23 cellular contexts compared by ENCODE assay signal in genomic region chr3:30915782-30916181, GRCh38. TPM values are rescaled to one million over a fixed set of nuclear protein-coding genes. Genes with fewer than 3 reads are reported as not detected.
DNase-seq lines count a peak whose midpoint lies in the region; ATAC-seq lines count a peak whose summit lies in the region.
"Had no signal": no experiment of that assay in that cellular context is flagged by ENCODE, and none has a peak within 500 bp of the region (broad histone marks: within the 10 kb centered on the region; RNA-seq: fewer than 3 reads in every experiment).

No MANE protein-coding gene starts in this region.

- no peaks in the 10 kb centered on the region for H3K27me3 Mint-ChIP-seq in stimulated activated naive CD8-positive, alpha-beta T cell treated with anti-CD3 and anti-CD28 coated beads, Interleukin-15, amount 100 ng/mL, for 72 hours
- H3K27me3 Mint-ChIP-seq: CD4-positive, alpha-beta T cell had no signal

- H3K36me3 ChIP-seq in MG63: no peaks in the 10 kb centered on the region
- H3K36me3 ChIP-seq: BLaER1 had no signal

- no peaks in the 10 kb centered on the region for H3K27me3 ChIP-seq in MG63
- H3K27me3 ChIP-seq: BLaER1 had no signal

- ATAC-seq in stimulated activated naive CD8-positive, alpha-beta T cell treated with anti-CD3 and anti-CD28 coated beads, Interleukin-15, Interleukin-2, amounts not matched to agents 100 U/mL and 50 U/mL, for 24 hours: peak; percentile 28
- no peak for ATAC-seq in stimulated activated naive CD8-positive, alpha-beta T cell treated with anti-CD3 and anti-CD28 coated beads, Interleukin-15, amount 100 ng/mL, for 72 hours
- peak; percentile 39 for ATAC-seq in left lobe of liver
- no peak for ATAC-seq in GM19351 (IDR thresholded peaks at IDR 0.05; ENCODE audit: unreplicated experiment)
- no peak for ATAC-seq in HG02623 (IDR thresholded peaks at IDR 0.05; ENCODE audit: unreplicated experiment)
- ATAC-seq: GM12878, Panc1, SK-N-SH treated with all-trans-retinoic acid at 6 μM for 48 hours had no signal

- H3K4me1 Mint-ChIP-seq in stimulated activated naive CD8-positive, alpha-beta T cell treated with anti-CD3 and anti-CD28 coated beads, Interleukin-15, amount 100 ng/mL, for 72 hours: no peaks in the 10 kb centered on the region
- H3K4me1 Mint-ChIP-seq: IgD-negative memory B cell had no signal

- no peaks in the 10 kb centered on the region for H3K9me3 Mint-ChIP-seq in stimulated activated naive CD8-positive, alpha-beta T cell treated with anti-CD3 and anti-CD28 coated beads, Interleukin-15, amount 100 ng/mL, for 72 hours
- H3K9me3 Mint-ChIP-seq: CD4-positive, alpha-beta T cell had no signal

- no peak overlapping the region for H3K4me3 ChIP-seq in MG63
- H3K4me3 ChIP-seq: BLaER1, GM12878 had no signal

- no peak for DNase-seq in stimulated activated naive CD8-positive, alpha-beta T cell treated with anti-CD3 and anti-CD28 coated beads, Interleukin-15, Interleukin-2, amounts not matched to agents 100 U/mL and 50 U/mL, for 24 hours
- no peak for DNase-seq in stimulated activated naive CD8-positive, alpha-beta T cell treated with anti-CD3 and anti-CD28 coated beads, Interleukin-15, amount 100 ng/mL, for 72 hours
- DNase-seq in MG63: peak; percentile 13
- DNase-seq in left lobe of liver (ENCODE audit: low spot score): no peak
- no peak for DNase-seq in stimulated activated CD4-positive, alpha-beta T cell treated with anti-CD3 and anti-CD28 coated beads, Interleukin-2, amount 100 ng/mL, for 48 hours
- DNase-seq: CD4-positive, alpha-beta T cell; COR-L47; NCI-H1048; NCI-H1436; NCI-H187 treated with DMSO at 0.1 percent for 48 hours; NCI-H2227 treated with DMSO at 0.1 percent for 48 hours; NCI-H510A treated with DMSO at 0.1 percent for 48 hours; NCI-H748 treated with DMSO at 0.1 percent for 48 hours; NK-92 treated with Interleukin-12 subunit alpha and Interleukin-12 subunit beta, amount 100 ng/mL, for 24 hours had no signal

- H3K9me3 ChIP-seq in MG63: no peaks in the 10 kb centered on the region

- H3K4me3 Mint-ChIP-seq in stimulated activated naive CD8-positive, alpha-beta T cell treated with anti-CD3 and anti-CD28 coated beads, Interleukin-15, amount 100 ng/mL, for 72 hours: no peak overlapping the region
- H3K4me3 Mint-ChIP-seq: CD4-positive, alpha-beta T cell; IgD-negative memory B cell had no signal

- H3K27ac Mint-ChIP-seq in stimulated activated naive CD8-positive, alpha-beta T cell treated with anti-CD3 and anti-CD28 coated beads, Interleukin-15, amount 100 ng/mL, for 72 hours: no peak overlapping the region
- H3K27ac Mint-ChIP-seq: CD4-positive, alpha-beta T cell; IgD-negative memory B cell had no signal

RNA-seq across cellular contexts. Expression of gene GADL1, which starts 21.3 kb away (rescaled TPM):
- not detected in 2 replicates for total RNA-seq in MG63 (2014; rRNA removed; shearing (Covaris generic); ENCODE audit: low replicate concordance)
- not detected for total RNA-seq in left lobe of liver
- total RNA-seq: CD4-positive, alpha-beta T cell; GM12878; H4; MCF 10A had no signal

Comparison
In these comparisons a context has a peak if more than half of its experiments do, and no peak if none do; other contexts are left out.
1. ATAC-seq: peak in stimulated activated naive CD8-positive, alpha-beta T cell treated with anti-CD3 and anti-CD28 coated beads, Interleukin-15, Interleukin-2, amounts not matched to agents 100 U/mL and 50 U/mL, for 24 hours (single experiment) and left lobe of liver (single experiment); none in stimulated activated naive CD8-positive, alpha-beta T cell treated with anti-CD3 and anti-CD28 coated beads, Interleukin-15, amount 100 ng/mL, for 72 hours (single experiment), GM19351 (single experiment) and HG02623 (single experiment).